In the genomic region with DNA sequence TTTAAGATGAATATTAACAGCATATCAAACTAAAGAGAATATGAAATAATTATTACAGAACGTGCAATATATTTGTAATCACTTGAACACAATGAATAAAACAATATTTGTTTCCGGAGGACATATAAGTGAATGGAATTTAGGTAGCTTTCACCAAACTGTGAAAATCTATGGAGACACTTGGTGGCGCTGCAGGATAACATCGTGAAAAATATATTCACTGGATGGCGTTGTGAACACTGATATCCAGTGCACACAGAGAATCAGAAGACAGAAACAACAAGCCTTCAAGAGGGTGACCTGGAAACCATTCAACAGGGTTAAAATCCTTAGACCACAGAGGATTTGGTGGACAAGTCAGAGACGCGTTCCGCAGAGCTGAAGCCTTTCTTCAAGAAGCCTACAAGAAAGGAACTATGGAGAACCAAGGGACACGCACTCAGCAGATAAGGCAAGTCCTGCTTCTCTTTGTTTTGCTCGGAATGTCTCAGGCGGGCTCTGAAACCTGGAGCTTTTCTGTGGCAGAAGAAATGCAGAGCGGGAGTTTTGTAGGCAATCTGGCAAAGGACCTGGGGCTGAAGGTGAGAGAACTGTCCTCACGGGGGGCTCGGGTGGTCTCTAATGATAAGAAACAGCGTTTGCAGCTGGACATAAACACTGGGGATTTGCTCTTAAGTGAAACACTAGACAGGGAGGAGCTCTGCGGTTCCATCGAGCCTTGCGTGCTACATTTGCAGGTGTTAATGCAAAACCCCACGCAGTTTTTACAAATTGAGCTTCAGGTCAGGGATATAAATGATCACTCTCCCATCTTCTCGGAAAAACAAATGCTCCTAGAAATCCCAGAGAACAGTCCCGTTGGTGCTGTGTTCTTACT, we compare ENCODE assay signal across 1 cellular context.
TF ChIP-seq lines count a peak whose summit lies in the region.

PCDHB11 (plus strand) TSS at position 269 of the 877 bp plus-strand sequence; CDS start at position 417, 148 bp downstream.

TF ChIP-seq in HepG2, 621 proteins besides CTCF, POLR2A, EP300 and RAD21 (continued from another document):
- no peak for TF ChIP-seq ARNT2 (CRISPR knock-in tag; IDR thresholded peaks at IDR 0.05; ENCODE audit: low read depth)
